Comparison of ENCODE assay signal across 8 cellular contexts in genomic region chr6:74594350-74594749, GRCh38.
DNase-seq lines count a peak whose midpoint lies in the region; ATAC-seq, FAIRE-seq and TF ChIP-seq lines count a peak whose summit lies in the region.
"Not testable (repeated sequence)": the region's sequence is repeated elsewhere in the genome, so short reads cannot be mapped to it uniquely, and the experiment has no call there.

No MANE protein-coding gene starts in this region.

- peak; percentile 59 for FAIRE-seq in endometrium (lab: Jason Lieb, UNC)
- FAIRE-seq in HepG2 (lab: Jason Lieb, UNC), result peak; percentile 68

- not testable (repeated sequence) for H3K79me2 ChIP-seq in SK-N-SH (ENCODE audit: insufficient read depth); HepG2 (ENCODE audit: insufficient read depth, low read length)

- TF ChIP-seq CTCF in 22Rv1 (IDR thresholded peaks at IDR 0.05) (peak; percentile 91), GM13977 (IDR thresholded peaks at IDR 0.05; ENCODE audit: extremely low read depth, insufficient read depth, missing control alignments) (peak; percentile 5), HFFc6 (IDR thresholded peaks at IDR 0.05) (peak; percentile 48), SK-N-SH (IDR thresholded peaks at IDR 0.05) (peak; percentile 65), body of pancreas (IDR thresholded peaks at IDR 0.05) (peak in 4 of 7 experiments; percentile 4 to 28 (median 12)), HepG2 (CRISPR knock-in tag; IDR thresholded peaks at IDR 0.05) (peak; percentile 36; the same call in 1 of the 2 replicates), type B pancreatic cell (conservative IDR thresholded peaks at IDR 0.05) (peak; percentile 63)

- H3K36me3 ChIP-seq in SK-N-SH (replicated peaks in 1 of 2; ENCODE audit: control insufficient read depth in 1 of 2, insufficient read depth in 2 of 2, low read length in 1 of 2); body of pancreas (replicated peaks in 1 of 2; ENCODE audit: insufficient read depth in 1 of 2, low read depth in 2 of 2); HepG2 (replicated peaks in 1 of 2; ENCODE audit: control insufficient read depth in 1 of 2, insufficient read depth in 2 of 2, low read length in 2 of 2): not testable (repeated sequence)

- H3K27me3 Mint-ChIP-seq in HFFc6 (ENCODE audit: insufficient read depth); type B pancreatic cell: not testable (repeated sequence)

- not testable (repeated sequence) for TF ChIP-seq EP300 in SK-N-SH (IDR thresholded peaks at IDR 0.05; ENCODE audit: borderline replicate concordance in 1 of 2, low read depth in 1 of 2, low read length in 1 of 2); HepG2 (IDR thresholded peaks at IDR 0.05; ENCODE audit: low read depth in 2 of 2, low read length in 2 of 2); HepG2 (CRISPR knock-in tag; IDR thresholded peaks at IDR 0.05; ENCODE audit: borderline replicate concordance)

- ATAC-seq in body of pancreas, result not testable (repeated sequence)
- peak; percentile 60 for ATAC-seq in HepG2

- not testable (repeated sequence) for H3K4me3 Mint-ChIP-seq in HFFc6, type B pancreatic cell

- not testable (repeated sequence) for H4K20me1 ChIP-seq in SK-N-SH (ENCODE audit: insufficient read depth); HepG2 (ENCODE audit: insufficient read depth, low read length)

- H3K4me1 ChIP-seq in SK-N-SH (ENCODE audit: control insufficient read depth in 1 of 2, insufficient read depth in 2 of 2, low read depth in 1 of 2, low read length in 1 of 2); body of pancreas; HepG2 (ENCODE audit: insufficient read depth, low read length): not testable (repeated sequence)

- H3K27me3 ChIP-seq in SK-N-SH (ENCODE audit: insufficient read depth); body of pancreas; HepG2 (ENCODE audit: control insufficient read depth in 1 of 2, insufficient read depth in 2 of 2, low read length in 2 of 2): not testable (repeated sequence)

- not testable (repeated sequence) for H3F3A ChIP-seq in SK-N-SH (replicated peaks; ENCODE audit: insufficient read depth)

- DNase-seq in GM13977 (ENCODE audit: low spot score); HFFc6; SK-N-SH; body of pancreas; HepG2 (ENCODE audit: low spot score); type B pancreatic cell (ENCODE audit: extremely low spot score, unreplicated experiment): not testable (repeated sequence)

- in situ Hi-C loops in GM13977 (cut with MboI; ENCODE audit: low pct_unique_long_range_greater_than_20kb, low sequenced_read_pairs, unreplicated experiment), result not testable (repeated sequence)
- in situ Hi-C loops in HepG2 (cut with HindIII; ENCODE audit: extremely low pct_ligation_motif_present, low pct_unique_long_range_greater_than_20kb), result loop anchor here (25.0 kb wide), 1 partner anchor 618 kb away; the partner anchor contains the start of gene COL12A1

- CTCF ChIA-PET in SK-N-SH (lab: Yijun Ruan, JAX), result interaction anchor here (1.2 kb wide), 1 partner anchor 9 kb away, joined by 3 read pairs; no protein-coding TSS in a partner anchor
- CTCF ChIA-PET in HepG2 (lab: Yijun Ruan, JAX; ENCODE audit: low intra/inter-chr PET ratio, low total read pairs), result interaction anchor here (1.0 kb wide), 1 partner anchor 185 kb away, joined by 8 read pairs; no protein-coding TSS in a partner anchor

- H3K36me3 Mint-ChIP-seq in HFFc6 (ENCODE audit: low read depth); type B pancreatic cell: not testable (repeated sequence)

- TF ChIP-seq POLR2A in body of pancreas (IDR thresholded peaks at IDR 0.05); HepG2 (IDR thresholded peaks at IDR 0.05; ENCODE audit: insufficient read depth in 1 of 2, low read depth in 2 of 2, low read length in 2 of 2): not testable (repeated sequence)

- not testable (repeated sequence) for H3K4me2 ChIP-seq in SK-N-SH; HepG2 (ENCODE audit: low read depth, low read length)

- not testable (repeated sequence) for H3K9ac ChIP-seq in SK-N-SH; HepG2 (ENCODE audit: insufficient read depth, low read depth, low read length)

- H3K9me3 Mint-ChIP-seq in HFFc6, result not testable (repeated sequence)
- H3K9me3 Mint-ChIP-seq in type B pancreatic cell, result peaks cover 12% of the 10 kb centered on the region

- H3K9me3 ChIP-seq in SK-N-SH; body of pancreas; HepG2 (ENCODE audit: low read length): not testable (repeated sequence)

- intact Hi-C loops in body of pancreas (cut with DNase I); HepG2 (cut with micrococcal nuclease; ENCODE audit: unreplicated experiment): not testable (repeated sequence)

- WGBS in SK-N-SH (ENCODE audit: low lambda C conversion rate), result 7% methylated on average over 4 of the region's 4 CpGs
- 39 to 64% methylated on average over 4 of the region's 4 CpGs for WGBS in body of pancreas, 2 donors
- 3% methylated on average over 4 of the region's 4 CpGs for WGBS in HepG2 (ENCODE audit: low lambda C conversion rate)

- peak overlapping the region in 1 of 2 experiments; percentile 46; a peak in 1 of 4 replicates for H3K4me3 ChIP-seq in SK-N-SH (ENCODE audit: low read depth in 2 of 2, low read length in 1 of 2)
- H3K4me3 ChIP-seq in body of pancreas; HepG2 (replicated peaks in 1 of 3; ENCODE audit: insufficient read depth in 1 of 3, low read depth in 2 of 3, low read length in 3 of 3): not testable (repeated sequence)

- BruUV-seq in HepG2 (replicated peaks; lab: Mats Ljungman, UMichigan), result not testable (repeated sequence)

- not testable (repeated sequence) for H2AFZ ChIP-seq in SK-N-SH (ENCODE audit: low read depth); HepG2 (ENCODE audit: low read length)

- not testable (repeated sequence) for H3K27ac Mint-ChIP-seq in HFFc6, type B pancreatic cell

- not testable (repeated sequence) for TF ChIP-seq RAD21 in SK-N-SH (IDR thresholded peaks at IDR 0.05; ENCODE audit: low read length); HepG2 (CRISPR knock-in tag; IDR thresholded peaks at IDR 0.05)

- H3K4me1 Mint-ChIP-seq in HFFc6 (ENCODE audit: low read depth), result peaks cover 32% of the 10 kb centered on the region
- not testable (repeated sequence) for H3K4me1 Mint-ChIP-seq in type B pancreatic cell (ENCODE audit: unreplicated experiment)

- POLR2A ChIA-PET in SK-N-SH (lab: Yijun Ruan, JAX); HepG2 (lab: Yijun Ruan, JAX): not testable (repeated sequence)

- not testable (repeated sequence) for H3K27ac ChIP-seq in 22Rv1; SK-N-SH (ENCODE audit: low read depth in 2 of 2, low read length in 1 of 2); body of pancreas; HepG2 (ENCODE audit: extremely low read length, insufficient read depth, low read length)

- not testable (repeated sequence) for H3K9me2 ChIP-seq in SK-N-SH

TF ChIP-seq in HepG2, 621 proteins besides CTCF, POLR2A, EP300 and RAD21:
- TF ChIP-seq CEBPG (CRISPR knock-in tag; IDR thresholded peaks at IDR 0.05) (peak; percentile 41; the same call in 1 of the 2 replicates), STAG1 (CRISPR knock-in tag; IDR thresholded peaks at IDR 0.05) (peak; percentile 41; the same call in 1 of the 2 replicates)

Comparison
In these comparisons a context has a peak if more than half of its experiments do, and no peak if none do; other contexts are left out.
1. CTCF ChIP-seq: peak in every context shown above with its lines; median percentile 91 in 22Rv1; 65 in SK-N-SH; 63 in type B pancreatic cell; 48 in HFFc6; 36 in HepG2; 12 in body of pancreas; 5 in GM13977.